ENCODE assay signal across 1 cellular context in the genomic region with DNA sequence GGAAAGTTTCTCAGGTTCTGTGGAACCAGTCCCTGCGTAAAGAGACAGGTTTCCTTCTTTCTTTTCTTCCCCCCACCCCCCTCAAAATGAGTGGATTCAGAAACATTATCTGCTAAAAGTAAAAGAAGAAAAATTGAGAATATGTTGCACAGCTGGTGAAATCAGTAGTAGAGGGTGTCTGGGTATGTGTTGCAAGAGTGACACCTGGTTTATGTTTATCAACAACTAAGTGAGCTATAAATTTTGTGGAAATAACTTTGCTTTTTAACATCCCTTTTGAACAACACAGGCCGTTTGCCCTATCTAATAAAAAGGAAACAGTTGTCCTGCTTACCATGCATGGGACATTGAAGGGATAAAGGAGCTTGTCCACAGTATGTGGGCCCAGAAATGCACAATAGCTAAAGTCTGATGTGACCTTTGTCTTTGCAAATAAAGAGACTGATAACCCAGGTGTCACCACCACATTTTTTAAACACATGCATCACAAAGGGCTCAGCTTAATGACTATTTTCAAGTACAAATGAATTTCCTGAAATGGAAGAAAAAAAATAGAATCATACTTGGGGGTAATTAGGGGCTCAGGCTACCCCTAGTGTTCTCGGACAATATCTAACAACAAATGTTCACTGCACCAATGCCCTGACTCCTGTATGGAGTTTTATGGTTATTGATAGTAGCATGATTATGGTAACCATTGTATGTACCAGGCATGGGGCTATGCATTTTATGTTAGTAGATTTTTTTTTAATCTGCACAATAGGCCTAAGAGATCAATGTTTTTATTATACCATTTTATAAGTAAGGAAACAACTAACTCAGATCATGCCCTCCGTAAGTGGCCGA.
TF ChIP-seq lines count a peak whose summit lies in the region.

No MANE protein-coding gene starts in this region.

TF ChIP-seq in HepG2, 621 proteins besides CTCF, POLR2A, EP300 and RAD21 (continued from another document and continues in another):
- TF ChIP-seq, protein P1, sequence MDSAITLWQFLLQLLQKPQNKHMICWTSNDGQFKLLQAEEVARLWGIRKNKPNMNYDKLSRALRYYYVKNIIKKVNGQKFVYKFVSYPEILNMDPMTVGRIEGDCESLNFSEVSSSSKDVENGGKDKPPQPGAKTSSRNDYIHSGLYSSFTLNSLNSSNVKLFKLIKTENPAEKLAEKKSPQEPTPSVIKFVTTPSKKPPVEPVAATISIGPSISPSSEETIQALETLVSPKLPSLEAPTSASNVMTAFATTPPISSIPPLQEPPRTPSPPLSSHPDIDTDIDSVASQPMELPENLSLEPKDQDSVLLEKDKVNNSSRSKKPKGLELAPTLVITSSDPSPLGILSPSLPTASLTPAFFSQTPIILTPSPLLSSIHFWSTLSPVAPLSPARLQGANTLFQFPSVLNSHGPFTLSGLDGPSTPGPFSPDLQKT (CRISPR knock-in tag; IDR thresholded peaks at IDR 0.05; ENCODE audit: borderline replicate concordance): no peak
- TF ChIP-seq MBNL3 (CRISPR knock-in tag; conservative IDR thresholded peaks at IDR 0.05) (no peak), SMAD3 (CRISPR knock-in tag; IDR thresholded peaks at IDR 0.05) (peak; percentile 82; the same call in 1 of the 2 replicates), SMYD3 (CRISPR knock-in tag; IDR thresholded peaks at IDR 0.05) (peak; percentile 85; the same call in 1 of the 2 replicates), NONO (IDR thresholded peaks at IDR 0.05) (no peak), NONO (CRISPR knock-in tag; conservative IDR thresholded peaks at IDR 0.05) (no peak), ZNF550 (CRISPR knock-in tag; IDR thresholded peaks at IDR 0.05; ENCODE audit: borderline replicate concordance) (no peak), PAXIP1 (CRISPR knock-in tag; conservative IDR thresholded peaks at IDR 0.05) (peak; percentile 95), ZNF562 (CRISPR knock-in tag; IDR thresholded peaks at IDR 0.05; ENCODE audit: borderline replicate concordance) (no peak), ZNF34 (CRISPR knock-in tag; IDR thresholded peaks at IDR 0.05; ENCODE audit: borderline replicate concordance) (no peak), MIER2 (CRISPR knock-in tag; IDR thresholded peaks at IDR 0.05) (0 out of 2 replicates have a peak, but pooled peaks have one; percentile 37), ARID4A (CRISPR knock-in tag; IDR thresholded peaks at IDR 0.05; ENCODE audit: borderline replicate concordance) (no peak; the same call in 1 of the 2 replicates), ZBTB44 (CRISPR knock-in tag; IDR thresholded peaks at IDR 0.05) (no peak), RCOR2 (CRISPR knock-in tag; IDR thresholded peaks at IDR 0.05) (peak; percentile 93), ZNF580 (CRISPR knock-in tag; IDR thresholded peaks at IDR 0.05; ENCODE audit: borderline replicate concordance, low read depth) (no peak), PHF5A (CRISPR knock-in tag; IDR thresholded peaks at IDR 0.05; ENCODE audit: low read depth, unreplicated experiment) (no peak), ZNF605 (CRISPR knock-in tag; IDR thresholded peaks at IDR 0.05) (no peak), ZNF484 (CRISPR knock-in tag; IDR thresholded peaks at IDR 0.05; ENCODE audit: borderline replicate concordance, low read depth) (no peak), ZNF333 (CRISPR knock-in tag; IDR thresholded peaks at IDR 0.05; ENCODE audit: borderline replicate concordance) (no peak), ETV5 (CRISPR knock-in tag; IDR thresholded peaks at IDR 0.05; ENCODE audit: borderline replicate concordance) (peak; percentile 66; the same call in 1 of the 2 replicates), KDM5B (CRISPR knock-in tag; IDR thresholded peaks at IDR 0.05; ENCODE audit: borderline replicate concordance) (no peak), ZNF160 (CRISPR knock-in tag; IDR thresholded peaks at IDR 0.05) (no peak), KDM4B (CRISPR knock-in tag; IDR thresholded peaks at IDR 0.05) (no peak), RAD51 (IDR thresholded peaks at IDR 0.05; ENCODE audit: borderline replicate concordance) (no peak), ZNF790 (CRISPR knock-in tag; IDR thresholded peaks at IDR 0.05; ENCODE audit: borderline replicate concordance) (no peak), ZKSCAN5 (CRISPR knock-in tag; IDR thresholded peaks at IDR 0.05) (no peak), ZNF878 (CRISPR knock-in tag; IDR thresholded peaks at IDR 0.05) (0 out of 2 replicates have a peak, but pooled peaks have one; percentile 38)
- TF ChIP-seq, protein P2, sequence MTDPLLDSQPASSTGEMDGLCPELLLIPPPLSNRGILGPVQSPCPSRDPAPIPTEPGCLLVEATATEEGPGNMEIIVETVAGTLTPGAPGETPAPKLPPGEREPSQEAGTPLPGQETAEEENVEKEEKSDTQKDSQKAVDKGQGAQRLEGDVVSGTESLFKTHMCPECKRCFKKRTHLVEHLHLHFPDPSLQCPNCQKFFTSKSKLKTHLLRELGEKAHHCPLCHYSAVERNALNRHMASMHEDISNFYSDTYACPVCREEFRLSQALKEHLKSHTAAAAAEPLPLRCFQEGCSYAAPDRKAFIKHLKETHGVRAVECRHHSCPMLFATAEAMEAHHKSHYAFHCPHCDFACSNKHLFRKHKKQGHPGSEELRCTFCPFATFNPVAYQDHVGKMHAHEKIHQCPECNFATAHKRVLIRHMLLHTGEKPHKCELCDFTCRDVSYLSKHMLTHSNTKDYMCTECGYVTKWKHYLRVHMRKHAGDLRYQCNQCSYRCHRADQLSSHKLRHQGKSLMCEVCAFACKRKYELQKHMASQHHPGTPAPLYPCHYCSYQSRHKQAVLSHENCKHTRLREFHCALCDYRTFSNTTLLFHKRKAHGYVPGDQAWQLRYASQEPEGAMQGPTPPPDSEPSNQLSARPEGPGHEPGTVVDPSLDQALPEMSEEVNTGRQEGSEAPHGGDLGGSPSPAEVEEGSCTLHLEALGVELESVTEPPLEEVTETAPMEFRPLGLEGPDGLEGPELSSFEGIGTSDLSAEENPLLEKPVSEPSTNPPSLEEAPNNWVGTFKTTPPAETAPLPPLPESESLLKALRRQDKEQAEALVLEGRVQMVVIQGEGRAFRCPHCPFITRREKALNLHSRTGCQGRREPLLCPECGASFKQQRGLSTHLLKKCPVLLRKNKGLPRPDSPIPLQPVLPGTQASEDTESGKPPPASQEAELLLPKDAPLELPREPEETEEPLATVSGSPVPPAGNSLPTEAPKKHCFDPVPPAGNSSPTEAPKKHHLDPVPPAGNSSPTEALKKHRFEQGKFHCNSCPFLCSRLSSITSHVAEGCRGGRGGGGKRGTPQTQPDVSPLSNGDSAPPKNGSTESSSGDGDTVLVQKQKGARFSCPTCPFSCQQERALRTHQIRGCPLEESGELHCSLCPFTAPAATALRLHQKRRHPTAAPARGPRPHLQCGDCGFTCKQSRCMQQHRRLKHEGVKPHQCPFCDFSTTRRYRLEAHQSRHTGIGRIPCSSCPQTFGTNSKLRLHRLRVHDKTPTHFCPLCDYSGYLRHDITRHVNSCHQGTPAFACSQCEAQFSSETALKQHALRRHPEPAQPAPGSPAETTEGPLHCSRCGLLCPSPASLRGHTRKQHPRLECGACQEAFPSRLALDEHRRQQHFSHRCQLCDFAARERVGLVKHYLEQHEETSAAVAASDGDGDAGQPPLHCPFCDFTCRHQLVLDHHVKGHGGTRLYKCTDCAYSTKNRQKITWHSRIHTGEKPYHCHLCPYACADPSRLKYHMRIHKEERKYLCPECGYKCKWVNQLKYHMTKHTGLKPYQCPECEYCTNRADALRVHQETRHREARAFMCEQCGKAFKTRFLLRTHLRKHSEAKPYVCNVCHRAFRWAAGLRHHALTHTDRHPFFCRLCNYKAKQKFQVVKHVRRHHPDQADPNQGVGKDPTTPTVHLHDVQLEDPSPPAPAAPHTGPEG (CRISPR knock-in tag; IDR thresholded peaks at IDR 0.05): no peak
- TF ChIP-seq, protein P3, sequence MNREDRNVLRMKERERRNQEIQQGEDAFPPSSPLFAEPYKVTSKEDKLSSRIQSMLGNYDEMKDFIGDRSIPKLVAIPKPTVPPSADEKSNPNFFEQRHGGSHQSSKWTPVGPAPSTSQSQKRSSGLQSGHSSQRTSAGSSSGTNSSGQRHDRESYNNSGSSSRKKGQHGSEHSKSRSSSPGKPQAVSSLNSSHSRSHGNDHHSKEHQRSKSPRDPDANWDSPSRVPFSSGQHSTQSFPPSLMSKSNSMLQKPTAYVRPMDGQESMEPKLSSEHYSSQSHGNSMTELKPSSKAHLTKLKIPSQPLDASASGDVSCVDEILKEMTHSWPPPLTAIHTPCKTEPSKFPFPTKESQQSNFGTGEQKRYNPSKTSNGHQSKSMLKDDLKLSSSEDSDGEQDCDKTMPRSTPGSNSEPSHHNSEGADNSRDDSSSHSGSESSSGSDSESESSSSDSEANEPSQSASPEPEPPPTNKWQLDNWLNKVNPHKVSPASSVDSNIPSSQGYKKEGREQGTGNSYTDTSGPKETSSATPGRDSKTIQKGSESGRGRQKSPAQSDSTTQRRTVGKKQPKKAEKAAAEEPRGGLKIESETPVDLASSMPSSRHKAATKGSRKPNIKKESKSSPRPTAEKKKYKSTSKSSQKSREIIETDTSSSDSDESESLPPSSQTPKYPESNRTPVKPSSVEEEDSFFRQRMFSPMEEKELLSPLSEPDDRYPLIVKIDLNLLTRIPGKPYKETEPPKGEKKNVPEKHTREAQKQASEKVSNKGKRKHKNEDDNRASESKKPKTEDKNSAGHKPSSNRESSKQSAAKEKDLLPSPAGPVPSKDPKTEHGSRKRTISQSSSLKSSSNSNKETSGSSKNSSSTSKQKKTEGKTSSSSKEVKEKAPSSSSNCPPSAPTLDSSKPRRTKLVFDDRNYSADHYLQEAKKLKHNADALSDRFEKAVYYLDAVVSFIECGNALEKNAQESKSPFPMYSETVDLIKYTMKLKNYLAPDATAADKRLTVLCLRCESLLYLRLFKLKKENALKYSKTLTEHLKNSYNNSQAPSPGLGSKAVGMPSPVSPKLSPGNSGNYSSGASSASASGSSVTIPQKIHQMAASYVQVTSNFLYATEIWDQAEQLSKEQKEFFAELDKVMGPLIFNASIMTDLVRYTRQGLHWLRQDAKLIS (CRISPR knock-in tag; IDR thresholded peaks at IDR 0.05): no peak
